ENCODE assay signal across 11 cellular contexts in the genomic region with DNA sequence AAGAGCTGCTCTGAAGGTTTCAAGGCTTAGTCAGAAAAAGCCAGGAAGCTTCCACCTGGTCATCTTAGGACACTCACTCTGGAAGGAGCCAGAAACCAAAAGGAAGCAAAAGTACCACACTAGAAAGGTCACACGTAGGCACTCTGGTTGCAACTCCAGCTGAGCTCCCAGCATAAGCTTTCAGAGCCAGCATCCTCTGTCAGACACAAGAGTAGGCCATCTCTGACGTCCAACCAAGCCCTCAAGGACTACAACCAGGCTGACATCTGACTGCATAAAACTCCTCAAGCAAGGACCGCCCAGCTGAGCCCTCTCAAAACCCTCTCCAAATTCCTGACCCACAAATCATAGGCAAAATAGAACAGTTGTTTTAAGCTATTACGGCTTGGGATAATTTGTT. TPM values are rescaled to one million over a fixed set of nuclear protein-coding genes. Genes with fewer than 3 reads are reported as not detected.
A peak's percentile ranks its signal among the peaks of the same experiment; 100 is the strongest.
DNase-seq lines count a peak whose midpoint lies in the region; ATAC-seq and TF ChIP-seq lines count a peak whose summit lies in the region.
"Had no signal": no experiment of that assay in that cellular context is flagged by ENCODE, and none has a peak within 500 bp of the region (broad histone marks: within the 10 kb centered on the region; RNA-seq: fewer than 3 reads in every experiment).

No MANE protein-coding gene starts in this region.

- peak; percentile 40 for DNase-seq in AG08395 (ENCODE audit: low spot score)
- peak; percentile 24 for DNase-seq in NCI-H2227 treated with DMSO at 0.1 percent for 48 hours (lab: John Stamatoyannopoulos, UW)
- no peak for DNase-seq in effector memory CD8-positive, alpha-beta T cell
- no peak for DNase-seq in natural killer cell
- no peak for DNase-seq in DMS53 (lab: John Stamatoyannopoulos, UW)
- DNase-seq in left lobe of liver (ENCODE audit: low spot score) = no peak
- DNase-seq: activated CD8-positive, alpha-beta memory T cell treated with anti-CD3 and anti-CD28 coated beads for 24 hours; Calu3; pancreas had no signal

- no peak for ATAC-seq in effector memory CD8-positive, alpha-beta T cell (replicated peaks)
- ATAC-seq in natural killer cell = no peak
- ATAC-seq in GM21723 (IDR thresholded peaks at IDR 0.05; ENCODE audit: unreplicated experiment) = no peak
- ATAC-seq in HG02678 (IDR thresholded peaks at IDR 0.05; ENCODE audit: unreplicated experiment) = no peak
- ATAC-seq in left lobe of liver = no peak

- H3K4me1 Mint-ChIP-seq in effector memory CD8-positive, alpha-beta T cell (ENCODE audit: low read depth in 2 of 2) = peaks cover 45 to 52% of the 10 kb centered on the region in 2 donors
- H3K4me1 Mint-ChIP-seq in natural killer cell = peaks cover 49 to 60% of the 10 kb centered on the region in 2 donors

- no peaks in the 10 kb centered on the region for H3K9me3 Mint-ChIP-seq in effector memory CD8-positive, alpha-beta T cell
- no peaks in the 10 kb centered on the region for H3K9me3 Mint-ChIP-seq in natural killer cell

- peak overlapping the region in 1 of 2 donors; percentile 42 for H3K27ac Mint-ChIP-seq in effector memory CD8-positive, alpha-beta T cell
- H3K27ac Mint-ChIP-seq in natural killer cell = peak overlapping the region; percentile 29 to 57

- H3K4me3 Mint-ChIP-seq in effector memory CD8-positive, alpha-beta T cell = peak overlapping the region; percentile 0 to 27
- H3K4me3 Mint-ChIP-seq in natural killer cell = no peak overlapping the region

- H3K27me3 Mint-ChIP-seq in effector memory CD8-positive, alpha-beta T cell = no peaks in the 10 kb centered on the region
- H3K27me3 Mint-ChIP-seq in natural killer cell (ENCODE audit: low read depth in 2 of 2) = no peaks in the 10 kb centered on the region

- no peak for TF ChIP-seq CTCF in natural killer cell (IDR thresholded peaks at IDR 0.05)

- intact Hi-C loops in natural killer cell (cut with micrococcal nuclease) = no loop called here

- peaks cover 7% of the 10 kb centered on the region for H3K36me3 Mint-ChIP-seq in effector memory CD8-positive, alpha-beta T cell (ENCODE audit: insufficient read depth)
- H3K36me3 Mint-ChIP-seq in natural killer cell = no peaks in the 10 kb centered on the region

RNA-seq across cellular contexts. Expression of a gene that starts 12.8 kb away (rescaled TPM):
- total RNA-seq in natural killer cell = 100 to 1,000 TPM in 1 of 3 donors, 10 to 100 TPM in 2; 89.4 to 129 (median 91.0) TPM
- 10.5 TPM for total RNA-seq in left lobe of liver

Comparison
In these comparisons a context has a peak if more than half of its experiments do, and no peak if none do; other contexts are left out.
1. DNase-seq: peak in AG08395 (single experiment) and NCI-H2227 treated with DMSO at 0.1 percent for 48 hours (single experiment); none in effector memory CD8-positive, alpha-beta T cell (0 of 3), natural killer cell (single experiment), DMS53 (single experiment) and left lobe of liver (single experiment).